8 cellular contexts compared by ENCODE assay signal in genomic region chr2:241314181-241314932, GRCh38. TPM values are rescaled to one million over a fixed set of nuclear protein-coding genes. Genes with fewer than 3 reads are reported as not detected.
DNase-seq lines count a peak whose midpoint lies in the region; TF ChIP-seq lines count a peak whose summit lies in the region.

No MANE protein-coding gene starts in this region.

- peak overlapping the region; percentile 53 for H3K4me2 ChIP-seq in mesenchymal stem cell (ENCODE audit: low read length, poor library complexity, severe bottlenecking)

- peak overlapping the region; percentile 69 to 83 for H3K18ac ChIP-seq in mesenchymal stem cell (ENCODE audit: low read depth in 1 of 2, low read length in 2 of 2)

- peak overlapping the region in 1 of 2 experiments; percentile 62 for H3K14ac ChIP-seq in mesenchymal stem cell (ENCODE audit: low read length in 2 of 2)

- H3K9me3 ChIP-seq in breast epithelium (no peaks in the 10 kb centered on the region), mesenchymal stem cell (ENCODE audit: control insufficient read depth, low read length) (no peaks in the 10 kb centered on the region), vagina (no peaks in the 10 kb centered on the region)

- H3K9ac ChIP-seq in mesenchymal stem cell (ENCODE audit: low read length): peak overlapping the region; percentile 96

- H3K27ac ChIP-seq in breast epithelium: peak overlapping the region; percentile 96 to 99
- H3K27ac ChIP-seq in mesenchymal stem cell (ENCODE audit: low read length, poor library complexity, severe bottlenecking): peak overlapping the region; percentile 76
- H3K27ac ChIP-seq in vagina: peak overlapping the region; percentile 99

- H2BK15ac ChIP-seq in mesenchymal stem cell (ENCODE audit: low read depth, poor library complexity, severe bottlenecking): no peak overlapping the region

- DNase-seq in NCI-H510A (lab: John Stamatoyannopoulos, UW) (peak; percentile 57), NCI-H510A treated with DMSO at 0.1 percent for 48 hours (lab: John Stamatoyannopoulos, UW) (no peak), NCI-H2081 treated with DMSO at 0.1 percent for 48 hours (lab: John Stamatoyannopoulos, UW) (peak; percentile 9), breast epithelium (ENCODE audit: low spot score in 2 of 2) (no peak), mesenchymal stem cell (peak; percentile 71), vagina (ENCODE audit: extremely low spot score in 2 of 2) (no peak), HK-2 (ENCODE audit: unreplicated experiment) (no peak)
- DNase-seq in effector CD4-positive, alpha-beta T cell: no peak

- no peaks in the 10 kb centered on the region for H3K79me1 ChIP-seq in mesenchymal stem cell (replicated peaks; ENCODE audit: low read length, poor library complexity, severe bottlenecking)

- no peak for TF ChIP-seq CTCF in breast epithelium (IDR thresholded peaks at IDR 0.05)
- no peak for TF ChIP-seq CTCF in vagina (IDR thresholded peaks at IDR 0.05)

- no peaks in the 10 kb centered on the region for H3K36me3 ChIP-seq in breast epithelium
- H3K36me3 ChIP-seq in mesenchymal stem cell (ENCODE audit: control insufficient read depth in 1 of 2, insufficient read depth in 2 of 2, low read depth in 1 of 2, low read length in 2 of 2): peaks cover 0 to 11% of the 10 kb centered on the region in 2 experiments
- H3K36me3 ChIP-seq in vagina: no peaks in the 10 kb centered on the region

- H3K4me1 ChIP-seq in breast epithelium (peaks cover 0 to 17% of the 10 kb centered on the region in 2 donors), mesenchymal stem cell (ENCODE audit: control insufficient read depth, insufficient read depth, low read depth, low read length) (peaks cover 6% of the 10 kb centered on the region), vagina (peaks cover 66% of the 10 kb centered on the region)

- no peak for TF ChIP-seq POLR2A in breast epithelium (IDR thresholded peaks at IDR 0.05)
- TF ChIP-seq POLR2A in vagina (IDR thresholded peaks at IDR 0.05): no peak

- peak overlapping the region; percentile 19 for H2BK120ac ChIP-seq in mesenchymal stem cell (ENCODE audit: low read depth, low read length)

- peak overlapping the region; percentile 72 to 83 for H3K4ac ChIP-seq in mesenchymal stem cell (ENCODE audit: low read depth in 1 of 2, low read length in 2 of 2)

- H3K27me3 ChIP-seq in breast epithelium (no peaks in the 10 kb centered on the region), mesenchymal stem cell (ENCODE audit: control insufficient read depth in 1 of 2, insufficient read depth in 1 of 2, low read length in 2 of 2) (no peaks in the 10 kb centered on the region), vagina (no peaks in the 10 kb centered on the region)

- H4K91ac ChIP-seq in mesenchymal stem cell (ENCODE audit: low read length): peak overlapping the region; percentile 94

- H2AK5ac ChIP-seq in mesenchymal stem cell (ENCODE audit: low read length, severe bottlenecking): peak overlapping the region; percentile 3

- H3K23ac ChIP-seq in mesenchymal stem cell (ENCODE audit: low read length in 2 of 2): no peak overlapping the region

- H4K8ac ChIP-seq in mesenchymal stem cell (ENCODE audit: low read length): peak overlapping the region; percentile 94

- intact Hi-C loops in breast epithelium (cut with DNase I; ENCODE audit: low total_unique reads): loop anchor here (5.0 kb wide), 1 partner anchor 212 kb away; the partner anchor contains the start of gene MTERF4
- intact Hi-C loops in vagina (cut with DNase I): no loop called here

- no peak overlapping the region for H2AFZ ChIP-seq in mesenchymal stem cell (ENCODE audit: low read depth, low read length)

- WGBS in mesenchymal stem cell: 13% methylated on average over 18 of the region's 18 CpGs

- peak overlapping the region; percentile 97 for H2BK5ac ChIP-seq in mesenchymal stem cell (ENCODE audit: low read depth, low read length, poor library complexity, severe bottlenecking)

- H3K4me3 ChIP-seq in breast epithelium: peak overlapping the region; percentile 63 to 90 (median 86)
- peak overlapping the region; percentile 85 to 91 for H3K4me3 ChIP-seq in mesenchymal stem cell (ENCODE audit: insufficient read depth in 1 of 2, low read depth in 1 of 2, low read length in 2 of 2)
- peak overlapping the region; percentile 77 to 97 for H3K4me3 ChIP-seq in vagina

- no peak overlapping the region for H2BK12ac ChIP-seq in mesenchymal stem cell (ENCODE audit: low read length in 2 of 2)

RNA-seq across cellular contexts. Expression of gene HDLBP, which starts 1.1 kb away (rescaled TPM):
- total RNA-seq in breast epithelium (100 to 1,000 TPM; 339 to 515 (median 383) TPM), vagina (300 TPM)
- polyA plus RNA-seq in mesenchymal stem cell (2013, experiment 1 of 2): 768 TPM
- polyA plus RNA-seq in mesenchymal stem cell (2013, experiment 2 of 2): 740 TPM

RNA-seq across cellular contexts. Expression of gene SEPTIN2, which starts 1.4 kb away (rescaled TPM):
- total RNA-seq in breast epithelium: 100 to 1,000 TPM; 298 to 321 (median 299) TPM
- polyA plus RNA-seq in mesenchymal stem cell (2013, experiment 1 of 2): 369 TPM
- 372 TPM for polyA plus RNA-seq in mesenchymal stem cell (2013, experiment 2 of 2)
- 198 TPM for total RNA-seq in vagina

RNA-seq across cellular contexts. Expression of gene FARP2, which starts 41.7 kb away (rescaled TPM):
- total RNA-seq in breast epithelium (10 to 100 TPM; 34.4 to 43.3 (median 40.3) TPM), vagina (32.9 TPM)
- 15.5 TPM for polyA plus RNA-seq in mesenchymal stem cell (2013, experiment 1 of 2)
- polyA plus RNA-seq in mesenchymal stem cell (2013, experiment 2 of 2): 14.7 TPM

Comparison
In these comparisons a context has a peak if more than half of its experiments do, and no peak if none do; other contexts are left out.
1. DNase-seq: peak in NCI-H510A (single experiment), NCI-H2081 treated with DMSO at 0.1 percent for 48 hours (single experiment) and mesenchymal stem cell (single experiment); none in NCI-H510A treated with DMSO at 0.1 percent for 48 hours (single experiment), breast epithelium (0 of 2), vagina (0 of 2), HK-2 (single experiment) and effector CD4-positive, alpha-beta T cell (single experiment).
2. Peak in every context shown above with its lines, with median percentiles within 50 percentile points of each other: H3K27ac ChIP-seq and H3K4me3 ChIP-seq.